Comparison of ENCODE assay signal across 8 cellular contexts in genomic region chr19:17125728-17126677, GRCh38. TPM values are rescaled to one million over a fixed set of nuclear protein-coding genes. Genes with fewer than 3 reads are reported as not detected.
DNase-seq lines count a peak whose midpoint lies in the region; ATAC-seq and TF ChIP-seq lines count a peak whose summit lies in the region.

No MANE protein-coding gene starts in this region.

- no peaks in the 10 kb centered on the region for H3K9me3 ChIP-seq in subcutaneous abdominal adipose tissue (ENCODE audit: control insufficient read depth in 5 of 5, low read length in 5 of 5)

- H3K27ac ChIP-seq in subcutaneous abdominal adipose tissue (ENCODE audit: low read depth, low read length), result no peak overlapping the region

- H3K4me3 ChIP-seq in subcutaneous abdominal adipose tissue (ENCODE audit: low read depth in 1 of 5, low read length in 5 of 5), result peak overlapping the region in 2 of 5 donors; percentile 4 to 37

- TF ChIP-seq CTCF in CD14-positive monocyte (IDR thresholded peaks at IDR 0.05), result no peak
- no peak for TF ChIP-seq CTCF in nephron (IDR thresholded peaks at IDR 0.05; ENCODE audit: unreplicated experiment in 3 of 3)

- peaks cover 2 to 19% (median 17%) of the 10 kb centered on the region in 5 donors for H3K4me1 ChIP-seq in subcutaneous abdominal adipose tissue (ENCODE audit: control insufficient read depth in 5 of 5, insufficient read depth in 5 of 5, low read length in 5 of 5)

- peaks cover 45 to 73% of the 10 kb centered on the region in 2 donors for H3K36me3 Mint-ChIP-seq in CD14-positive monocyte
- H3K36me3 Mint-ChIP-seq in nephron (ENCODE audit: low read depth), result peaks cover 9% of the 10 kb centered on the region

- no peaks in the 10 kb centered on the region for H3K9me3 Mint-ChIP-seq in CD14-positive monocyte
- H3K9me3 Mint-ChIP-seq in nephron, result no peaks in the 10 kb centered on the region

- peaks cover 62% of the 10 kb centered on the region for H3K4me1 Mint-ChIP-seq in CD14-positive monocyte
- peaks cover 19% of the 10 kb centered on the region for H3K4me1 Mint-ChIP-seq in nephron

- peaks cover 0 to 4% (median 0%) of the 10 kb centered on the region in 3 donors for H3K27me3 Mint-ChIP-seq in CD14-positive monocyte (ENCODE audit: low read depth in 3 of 3)
- H3K27me3 Mint-ChIP-seq in nephron (ENCODE audit: low read depth), result no peaks in the 10 kb centered on the region

- peak; percentile 90 for DNase-seq in CD14-positive monocyte (ENCODE audit: low spot score)
- peak; percentile 83 for DNase-seq in KG1 (lab: John Stamatoyannopoulos, UW)
- peak; percentile 60 to 66 for DNase-seq in activated CD4-positive, alpha-beta T cell treated with anti-CD3 and anti-CD28 coated beads, Interleukin-2, amount 50 U/mL, for 48 hours
- peak; percentile 70 for DNase-seq in effector CD4-positive, alpha-beta T cell
- DNase-seq in NCI-H1930 (lab: John Stamatoyannopoulos, UW), result no peak

- H3K9ac ChIP-seq in subcutaneous abdominal adipose tissue (ENCODE audit: low read length in 5 of 5), result peak overlapping the region in 3 of 5 donors; percentile 20 to 62 (median 41)

- H3K36me3 ChIP-seq in subcutaneous abdominal adipose tissue (ENCODE audit: control insufficient read depth in 5 of 5, insufficient read depth in 5 of 5, low read length in 5 of 5), result peaks cover 0 to 11% (median 2%) of the 10 kb centered on the region in 5 donors

- H3K27ac Mint-ChIP-seq in CD14-positive monocyte, result peak overlapping the region; percentile 99 to 100 (median 99)
- H3K27ac Mint-ChIP-seq in nephron, result peak overlapping the region; percentile 59 to 89 (median 84)

- no peaks in the 10 kb centered on the region for H3K27me3 ChIP-seq in subcutaneous abdominal adipose tissue (ENCODE audit: control insufficient read depth in 5 of 5, insufficient read depth in 4 of 5, low read length in 5 of 5)

- H3K4me3 Mint-ChIP-seq in CD14-positive monocyte, result peak overlapping the region; percentile 75 to 90
- peak overlapping the region in 2 of 3 experiments; percentile 47 to 52 for H3K4me3 Mint-ChIP-seq in nephron

- intact Hi-C loops in CD14-positive monocyte (cut with micrococcal nuclease), result no loop called here

- ATAC-seq in GM21367 (IDR thresholded peaks at IDR 0.05; ENCODE audit: unreplicated experiment), result peak; percentile 51

RNA-seq across cellular contexts. Expression of gene MYO9B, which starts 50.4 kb away (rescaled TPM):
- polyA plus RNA-seq in CD14-positive monocyte, result 1 to 10 TPM; 5.9 to 7.5 TPM

RNA-seq across cellular contexts. Expression of gene HAUS8, which starts 50.8 kb away (rescaled TPM):
- 1 to 10 TPM; 2.5 to 4.4 TPM for polyA plus RNA-seq in CD14-positive monocyte

Comparison
In these comparisons a context has a peak if more than half of its experiments do, and no peak if none do; other contexts are left out.
1. DNase-seq: peak in CD14-positive monocyte (single experiment), KG1 (single experiment), activated CD4-positive, alpha-beta T cell treated with anti-CD3 and anti-CD28 coated beads, Interleukin-2, amount 50 U/mL, for 48 hours (2 of 2) and effector CD4-positive, alpha-beta T cell (single experiment); none in NCI-H1930 (0 of 2).